In the genomic region with DNA sequence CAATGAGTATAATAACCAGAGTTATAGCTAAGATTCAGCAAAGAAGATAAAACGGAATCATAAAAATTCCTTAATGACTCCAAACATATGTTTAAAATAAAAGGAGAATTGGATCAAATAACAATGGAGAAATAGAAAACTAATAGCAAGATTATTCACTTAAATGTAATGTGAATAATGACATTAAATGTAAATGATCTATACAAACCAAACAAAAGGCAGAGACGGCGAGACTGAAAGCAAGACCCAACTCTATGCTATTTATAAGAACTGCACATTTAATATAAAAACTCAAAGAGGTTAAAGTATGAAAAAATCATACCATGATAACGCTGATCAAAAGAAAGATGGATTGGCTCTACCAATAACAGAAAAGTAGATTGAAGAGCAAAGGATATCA, we compare ENCODE assay signal across 40 cellular contexts. TPM values are rescaled to one million over a fixed set of nuclear protein-coding genes. Genes with fewer than 3 reads are reported as not detected.
"Had no signal": no experiment of that assay in that cellular context is flagged by ENCODE, and none has a peak within 500 bp of the region (broad histone marks: within the 10 kb centered on the region; RNA-seq: fewer than 3 reads in every experiment).

No MANE protein-coding gene starts in this region.

- H3K27me3 Mint-ChIP-seq: activated naive CD4-positive, alpha-beta T cell treated with anti-CD3 and anti-CD28 coated beads, Interleukin-2, amount 50 U/mL, for 24 hours; central memory CD8-positive, alpha-beta T cell had no signal

- ATAC-seq: activated naive CD4-positive, alpha-beta T cell treated with anti-CD3 and anti-CD28 coated beads, Interleukin-2, amount 50 U/mL, for 72 hours; activated naive CD8-positive, alpha-beta T cell treated with anti-CD3 and anti-CD28 coated beads, Interleukin-2, amount 50 U/mL, for 24 hours; activated T-cell treated with anti-CD3 and anti-CD28 coated beads, Interleukin-2, amount 50 U/mL, for 4 hours; activated T-cell treated with anti-CD3 and anti-CD28 coated beads, Interleukin-2, amount 50 U/mL, for 72 hours; activated T-helper 17 cell treated with anti-CD3 and anti-CD28 coated beads, Interleukin-2, amount 50 U/mL, for 72 hours; body of pancreas had no signal

- H3K9me3 ChIP-seq: adrenal gland, ascending aorta, body of pancreas, breast epithelium had no signal

- H3K27me3 ChIP-seq: adrenal gland, ascending aorta, body of pancreas, breast epithelium had no signal

- FAIRE-seq: astrocyte, bronchial epithelial cell had no signal

- H3K4me3 ChIP-seq: adrenal gland, ascending aorta, body of pancreas, breast epithelium, cardiac muscle cell had no signal

- H3K27ac Mint-ChIP-seq: activated naive CD4-positive, alpha-beta T cell treated with anti-CD3 and anti-CD28 coated beads for 36 hours; activated naive CD4-positive, alpha-beta T cell treated with anti-CD3 and anti-CD28 coated beads, Interleukin-2, amount 10 ng/mL, durations not matched to agents 7 days and 5 days; activated naive CD4-positive, alpha-beta T cell treated with anti-CD3 and anti-CD28 coated beads, Interleukin-2, amount 50 U/mL, for 24 hours; activated naive CD4-positive, alpha-beta T cell treated with anti-CD3 and anti-CD28 coated beads, Interleukin-2, amount 50 U/mL, for 72 hours; activated naive CD8-positive, alpha-beta T cell; activated naive CD8-positive, alpha-beta T cell treated with anti-CD3 and anti-CD28 coated beads for 36 hours; activated naive CD8-positive, alpha-beta T cell treated with anti-CD3 and anti-CD28 coated beads, Interleukin-2, amount 10 ng/mL, durations not matched to agents 7 days and 5 days; activated naive CD8-positive, alpha-beta T cell treated with anti-CD3 and anti-CD28 coated beads, Interleukin-2, amount 50 U/mL, for 24 hours; activated T-cell treated with anti-CD3 and anti-CD28 coated beads, Interleukin-2, amount 50 U/mL, for 72 hours; activated T-helper 1 cell treated with anti-CD3 and anti-CD28 coated beads, Interleukin-12 subunit alpha, Interleukin-12 subunit beta, Interleukin-2, Interleukin-4 antibody, amounts not matched to agents 30 ng/mL and 10 ng/mL and 1 ng/mL, durations not matched to agents 14 hours and 24 hours and 36 hours; activated T-helper 17 cell treated with anti-CD3 and anti-CD28 coated beads, Interleukin-2, amount 50 U/mL, for 72 hours; activated T-helper 2 cell treated with anti-CD3 and anti-CD28 coated beads, Interferon-gamma antibody, Interleukin-2, Interleukin-4, amounts not matched to agents 10 μg/mL and 5 μg/mL and 100 μg/mL, durations not matched to agents 14 hours and 24 hours and 36 hours; brain had no signal

- H3K9me3 Mint-ChIP-seq: activated naive CD4-positive, alpha-beta T cell treated with anti-CD3 and anti-CD28 coated beads, Interleukin-2, amount 50 U/mL, for 24 hours; central memory CD8-positive, alpha-beta T cell had no signal

- H3K4me3 Mint-ChIP-seq: activated naive CD4-positive, alpha-beta T cell treated with anti-CD3 and anti-CD28 coated beads for 36 hours; activated naive CD4-positive, alpha-beta T cell treated with anti-CD3 and anti-CD28 coated beads, Interleukin-2, amount 10 ng/mL, durations not matched to agents 7 days and 5 days; activated naive CD4-positive, alpha-beta T cell treated with anti-CD3 and anti-CD28 coated beads, Interleukin-2, amount 50 U/mL, for 24 hours; activated naive CD8-positive, alpha-beta T cell; activated naive CD8-positive, alpha-beta T cell treated with anti-CD3 and anti-CD28 coated beads for 36 hours; activated naive CD8-positive, alpha-beta T cell treated with anti-CD3 and anti-CD28 coated beads, Interleukin-2, amount 10 ng/mL, durations not matched to agents 7 days and 5 days; activated naive CD8-positive, alpha-beta T cell treated with anti-CD3 and anti-CD28 coated beads, Interleukin-2, amount 50 U/mL, for 24 hours; activated T-cell treated with anti-CD3 and anti-CD28 coated beads, Interleukin-2, amount 50 U/mL, for 4 hours; activated T-cell treated with anti-CD3 and anti-CD28 coated beads, Interleukin-2, amount 50 U/mL, for 72 hours; activated T-helper 1 cell treated with anti-CD3 and anti-CD28 coated beads, Interleukin-12 subunit alpha, Interleukin-12 subunit beta, Interleukin-2, Interleukin-4 antibody, amounts not matched to agents 30 ng/mL and 10 ng/mL and 1 ng/mL, durations not matched to agents 14 hours and 24 hours and 36 hours; activated T-helper 17 cell treated with anti-CD3 and anti-CD28 coated beads, Interleukin-2, amount 50 U/mL, for 72 hours; brain; central memory CD8-positive, alpha-beta T cell had no signal

- H3K36me3 Mint-ChIP-seq: activated naive CD4-positive, alpha-beta T cell treated with anti-CD3 and anti-CD28 coated beads, Interleukin-2, amount 50 U/mL, for 24 hours; activated naive CD8-positive, alpha-beta T cell; brain had no signal

- H3K36me3 ChIP-seq: adrenal gland, ascending aorta, brain microvascular endothelial cell, breast epithelium, cardiac muscle cell had no signal

- H3K27ac ChIP-seq: adrenal gland, ascending aorta, body of pancreas, brain microvascular endothelial cell, breast epithelium, cardiac muscle cell had no signal

- DNase-seq: activated effector memory CD4-positive, alpha-beta T cell treated with anti-CD3 and anti-CD28 coated beads, Interleukin-2, amount 50 U/mL, for 16 hours; activated effector memory CD4-positive, alpha-beta T cell treated with Interleukin-2 at 50 U/mL for 16 hours; activated gamma-delta T cell; activated gamma-delta T cell treated with Interleukin-2 at 50 U/mL for 16 hours; activated naive CD4-positive, alpha-beta T cell; activated naive CD4-positive, alpha-beta T cell treated with anti-CD3 and anti-CD28 coated beads for 36 hours; activated naive CD4-positive, alpha-beta T cell treated with anti-CD3 and anti-CD28 coated beads, Interleukin-2, amount 10 ng/mL, durations not matched to agents 7 days and 5 days; activated naive CD4-positive, alpha-beta T cell treated with anti-CD3 and anti-CD28 coated beads, Interleukin-2, amount 50 U/mL, for 16 hours; activated naive CD4-positive, alpha-beta T cell treated with Interleukin-2 at 50 U/mL for 16 hours; activated naive CD8-positive, alpha-beta T cell treated with anti-CD3 and anti-CD28 coated beads for 36 hours; activated naive CD8-positive, alpha-beta T cell treated with anti-CD3 and anti-CD28 coated beads, Interleukin-2, amount 10 ng/mL, durations not matched to agents 7 days and 5 days; activated naive CD8-positive, alpha-beta T cell treated with anti-CD3 and anti-CD28 coated beads, Interleukin-2, amount 50 U/mL, for 24 hours; activated T-cell treated with anti-CD3 and anti-CD28 coated beads, Interleukin-2, amount 50 U/mL, for 4 hours; activated T-cell treated with anti-CD3 and anti-CD28 coated beads, Interleukin-2, amount 50 U/mL, for 48 hours; activated T-cell treated with anti-CD3 and anti-CD28 coated beads, Interleukin-2, amount 50 U/mL, for 72 hours; adrenal gland; amniotic stem cell; amygdala; anterior cingulate cortex; aorta; body of pancreas; brain microvascular endothelial cell; caudate nucleus; central memory CD4-positive, alpha-beta T cell; cerebellar nuclear complex had no signal

RNA-seq across cellular contexts. Expression of a gene that starts 3.9 kb away (rescaled TPM):
- total RNA-seq: activated naive CD4-positive, alpha-beta T cell treated with anti-CD3 and anti-CD28 coated beads for 36 hours; activated naive CD4-positive, alpha-beta T cell treated with anti-CD3 and anti-CD28 coated beads, Interleukin-2, amount 50 U/mL, for 72 hours; activated naive CD8-positive, alpha-beta T cell treated with anti-CD3 and anti-CD28 coated beads for 36 hours; activated T-cell treated with anti-CD3 and anti-CD28 coated beads, Interleukin-2, amount 50 U/mL, for 72 hours; activated T-helper 2 cell treated with anti-CD3 and anti-CD28 coated beads, Interferon-gamma antibody, Interleukin-2, Interleukin-4, amounts not matched to agents 10 μg/mL and 5 μg/mL and 100 μg/mL, durations not matched to agents 14 hours and 24 hours and 36 hours; ascending aorta; astrocyte; body of pancreas; bronchial epithelial cell; cardiac septum; chondrocyte had no signal
